Comparison of ENCODE assay signal across 9 cellular contexts in genomic region chr12:122730215-122731014, GRCh38. TPM values are rescaled to one million over a fixed set of nuclear protein-coding genes. Genes with fewer than 3 reads are reported as not detected.
DNase-seq lines count a peak whose midpoint lies in the region; ATAC-seq and TF ChIP-seq lines count a peak whose summit lies in the region.
"Had no signal": no experiment of that assay in that cellular context is flagged by ENCODE, and none has a peak within 500 bp of the region (broad histone marks: within the 10 kb centered on the region; RNA-seq: fewer than 3 reads in every experiment).

A gene with protein sequence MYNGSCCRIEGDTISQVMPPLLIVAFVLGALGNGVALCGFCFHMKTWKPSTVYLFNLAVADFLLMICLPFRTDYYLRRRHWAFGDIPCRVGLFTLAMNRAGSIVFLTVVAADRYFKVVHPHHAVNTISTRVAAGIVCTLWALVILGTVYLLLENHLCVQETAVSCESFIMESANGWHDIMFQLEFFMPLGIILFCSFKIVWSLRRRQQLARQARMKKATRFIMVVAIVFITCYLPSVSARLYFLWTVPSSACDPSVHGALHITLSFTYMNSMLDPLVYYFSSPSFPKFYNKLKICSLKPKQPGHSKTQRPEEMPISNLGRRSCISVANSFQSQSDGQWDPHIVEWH (minus strand): TSS chr12:122730844. CDS start chr12:122730339, 505 bp downstream.

- no TSS peak for BruUV-seq in MCF 10A (replicated peaks; lab: Mats Ljungman, UMichigan)

- no peaks in the 10 kb centered on the region for H3K27me3 Mint-ChIP-seq in MCF 10A (ENCODE audit: insufficient read depth, unreplicated experiment)
- H3K27me3 Mint-ChIP-seq in activated naive CD8-positive, alpha-beta T cell treated with anti-CD3 and anti-CD28 coated beads for 36 hours, result no peaks in the 10 kb centered on the region
- peaks cover 0 to 4% (median 0%) of the 10 kb centered on the region in 5 donors for H3K27me3 Mint-ChIP-seq in naive thymus-derived CD4-positive, alpha-beta T cell

- H3K9me3 Mint-ChIP-seq in MCF 10A (ENCODE audit: unreplicated experiment), result no peaks in the 10 kb centered on the region
- peaks cover 8% of the 10 kb centered on the region for H3K9me3 Mint-ChIP-seq in activated naive CD8-positive, alpha-beta T cell treated with anti-CD3 and anti-CD28 coated beads for 36 hours
- peaks cover 0 to 5% (median 0%) of the 10 kb centered on the region in 11 donors for H3K9me3 Mint-ChIP-seq in naive thymus-derived CD4-positive, alpha-beta T cell

- H3K4me1 ChIP-seq in naive thymus-derived CD4-positive, alpha-beta T cell (ENCODE audit: control insufficient read depth in 2 of 2, insufficient read depth in 2 of 2, low read length in 2 of 2), result peaks cover 0 to 25% of the 10 kb centered on the region in 2 donors
- no peaks in the 10 kb centered on the region for H3K4me1 ChIP-seq in uterus

- no peak for TF ChIP-seq POLR2A in uterus (IDR thresholded peaks at IDR 0.05)

- no peak within 1 kb of the TSS for H3K27ac ChIP-seq in naive thymus-derived CD4-positive, alpha-beta T cell (ENCODE audit: low read depth, low read length)
- H3K27ac ChIP-seq in uterus, result peak within 1 kb of the TSS in 1 of 2 donors; percentile 38

- no peaks in the 10 kb centered on the region for H3K36me3 Mint-ChIP-seq in MCF 10A (ENCODE audit: insufficient read depth, unreplicated experiment)
- H3K36me3 Mint-ChIP-seq in activated naive CD8-positive, alpha-beta T cell treated with anti-CD3 and anti-CD28 coated beads for 36 hours, result peaks cover 7% of the 10 kb centered on the region
- H3K36me3 Mint-ChIP-seq in naive thymus-derived CD4-positive, alpha-beta T cell, result peaks cover 0 to 4% (median 0%) of the 10 kb centered on the region in 5 donors

- H3K4me1 Mint-ChIP-seq in MCF 10A (ENCODE audit: insufficient read depth, unreplicated experiment), result peaks cover 7% of the 10 kb centered on the region
- peaks cover 58% of the 10 kb centered on the region for H3K4me1 Mint-ChIP-seq in activated naive CD8-positive, alpha-beta T cell treated with anti-CD3 and anti-CD28 coated beads for 36 hours
- peaks cover 22 to 80% (median 55%) of the 10 kb centered on the region in 7 donors for H3K4me1 Mint-ChIP-seq in naive thymus-derived CD4-positive, alpha-beta T cell

- H3K4me3 Mint-ChIP-seq in MCF 10A (ENCODE audit: unreplicated experiment), result no peak within 1 kb of the TSS
- peak within 1 kb of the TSS; percentile 26 for H3K4me3 Mint-ChIP-seq in activated naive CD8-positive, alpha-beta T cell treated with anti-CD3 and anti-CD28 coated beads for 36 hours
- H3K4me3 Mint-ChIP-seq in naive thymus-derived CD4-positive, alpha-beta T cell, result peak within 1 kb of the TSS; percentile 30 to 78 (median 63)

- intact Hi-C loops in MCF 10A (cut with micrococcal nuclease), result no loop called here
- intact Hi-C loops in naive thymus-derived CD4-positive, alpha-beta T cell (cut with micrococcal nuclease), result loop anchor here in 1 of 2 donors (5.0 kb wide), 1 partner anchor 83 kb away; no protein-coding TSS in a partner anchor
- intact Hi-C loops in uterus (cut with DNase I; ENCODE audit: low total_unique reads), result no loop called here

- no peak for TF ChIP-seq CTCF in MCF 10A (IDR thresholded peaks at IDR 0.05; ENCODE audit: unreplicated experiment)
- TF ChIP-seq CTCF in uterus (IDR thresholded peaks at IDR 0.05), result no peak

- H3K27ac Mint-ChIP-seq in MCF 10A (ENCODE audit: low read depth, unreplicated experiment), result no peak within 1 kb of the TSS
- H3K27ac Mint-ChIP-seq in activated naive CD8-positive, alpha-beta T cell treated with anti-CD3 and anti-CD28 coated beads for 36 hours, result peak within 1 kb of the TSS; percentile 92
- peak within 1 kb of the TSS in 8 of 9 donors; percentile 18 to 91 (median 51) for H3K27ac Mint-ChIP-seq in naive thymus-derived CD4-positive, alpha-beta T cell

- POLR2A ChIA-PET in MCF 10A (lab: Yijun Ruan, JAX), result interaction anchor here (0.5 to 1.3 kb wide), 2 partner anchors 12 to 41 kb away, joined by 4 read pairs; no protein-coding TSS in a partner anchor
- POLR2A ChIA-PET in naive thymus-derived CD4-positive, alpha-beta T cell (lab: Charles Lee), result interaction anchor here (1.0 kb wide), 1 partner anchor 503 kb away, joined by 3 read pairs; the partner anchor contains the start of genes MPHOSPH9 and MTRFR

- H3K27me3 ChIP-seq in naive thymus-derived CD4-positive, alpha-beta T cell (ENCODE audit: control insufficient read depth in 2 of 2, insufficient read depth in 2 of 2, low read length in 2 of 2), result no peaks in the 10 kb centered on the region
- H3K27me3 ChIP-seq in uterus, result no peaks in the 10 kb centered on the region

- no peaks in the 10 kb centered on the region for H3K36me3 ChIP-seq in naive thymus-derived CD4-positive, alpha-beta T cell (ENCODE audit: control insufficient read depth in 2 of 3, insufficient read depth in 3 of 3, low read length in 3 of 3)
- H3K36me3 ChIP-seq in uterus, result no peaks in the 10 kb centered on the region

- peak; percentile 38 to 80 for DNase-seq in T47D (ENCODE audit: low read depth in 1 of 2, low spot score in 1 of 2)
- no peak for DNase-seq in MCF 10A (ENCODE audit: unreplicated experiment)
- DNase-seq in activated naive CD8-positive, alpha-beta T cell treated with anti-CD3 and anti-CD28 coated beads for 36 hours, result peak; percentile 66
- DNase-seq in naive thymus-derived CD4-positive, alpha-beta T cell, result peak in 7 of 9 donors; percentile 5 to 75 (median 48)
- DNase-seq in uterus, result peak in 1 of 2 donors; percentile 28
- no peak for DNase-seq in C1 segment of cervical spinal cord (lab: John Stamatoyannopoulos, UW)
- no peak for DNase-seq in mesenteric fat pad (ENCODE audit: low spot score)
- DNase-seq: NCI-H187 had no signal

- in situ Hi-C loops in T47D (cut with HindIII; ENCODE audit: low pct_unique_long_range_greater_than_20kb, low sequenced_read_pairs), result no loop called here

- CTCF ChIA-PET in MCF 10A (lab: Yijun Ruan, JAX), result no interaction called here
- CTCF ChIA-PET in naive thymus-derived CD4-positive, alpha-beta T cell (lab: Charles Lee), result no interaction called here

- no peaks in the 10 kb centered on the region for H3K9me3 ChIP-seq in naive thymus-derived CD4-positive, alpha-beta T cell (ENCODE audit: control insufficient read depth in 2 of 3, low read length in 3 of 3)
- H3K9me3 ChIP-seq in uterus, result no peaks in the 10 kb centered on the region

- peak; percentile 63 for ATAC-seq in naive thymus-derived CD4-positive, alpha-beta T cell
- ATAC-seq in HG02642 (IDR thresholded peaks at IDR 0.05; ENCODE audit: poor library complexity, unreplicated experiment), result no peak

- H3K4me3 ChIP-seq in naive thymus-derived CD4-positive, alpha-beta T cell (ENCODE audit: low read length), result peak within 1 kb of the TSS; percentile 31
- H3K4me3 ChIP-seq in uterus, result peak within 1 kb of the TSS; percentile 27 to 36

RNA-seq across cellular contexts. Expression of the gene that starts here (rescaled TPM):
- not detected in 2 replicates for total RNA-seq in MCF 10A (2022)
- under 1 TPM; 0.54 to 0.68 TPM for total RNA-seq in activated naive CD8-positive, alpha-beta T cell treated with anti-CD3 and anti-CD28 coated beads for 36 hours
- 1 to 10 TPM in 1 of 5 experiments, under 1 TPM in 1, not detected in 3; 0.12 to 2.8 TPM for total RNA-seq in naive thymus-derived CD4-positive, alpha-beta T cell
- not detected for polyA plus RNA-seq in naive thymus-derived CD4-positive, alpha-beta T cell
- total RNA-seq in uterus, result 1 to 10 TPM in 1 of 4 donors, under 1 TPM in 1, not detected in 2; 0.18 to 3.3 TPM
- 6.1 TPM for total RNA-seq in mesenteric fat pad

Comparison
In these comparisons a context has a peak if more than half of its experiments do, and no peak if none do; other contexts are left out.
1. DNase-seq: peak in T47D (2 of 2) and naive thymus-derived CD4-positive, alpha-beta T cell (7 of 9); none in MCF 10A (single experiment), C1 segment of cervical spinal cord (0 of 14) and mesenteric fat pad (single experiment).
2. Peak in DNase-seq in activated naive CD8-positive, alpha-beta T cell treated with anti-CD3 and anti-CD28 coated beads for 36 hours; RNA of the gene not detected or under 1 TPM.